In genomic region chr5:168307925-168308584, GRCh38 we compare ENCODE assay signal across 19 cellular contexts. TPM values are rescaled to one million over a fixed set of nuclear protein-coding genes. Genes with fewer than 3 reads are reported as not detected.
A peak's percentile ranks its signal among the peaks of the same experiment; 100 is the strongest.
DNase-seq lines count a peak whose midpoint lies in the region; ATAC-seq, FAIRE-seq and TF ChIP-seq lines count a peak whose summit lies in the region.
"Had no signal": no experiment of that assay in that cellular context is flagged by ENCODE, and none has a peak within 500 bp of the region (broad histone marks: within the 10 kb centered on the region; RNA-seq: fewer than 3 reads in every experiment).

No MANE protein-coding gene starts in this region.

- no peak for TF ChIP-seq RAD21 in liver (IDR thresholded peaks at IDR 0.05)

- ATAC-seq in HG03103 (IDR thresholded peaks at IDR 0.05; ENCODE audit: low read depth, unreplicated experiment), result peak; percentile 58
- ATAC-seq in naive thymus-derived CD4-positive, alpha-beta T cell, result no peak

- H3K4me3 ChIP-seq in GM12865 (ENCODE audit: low read depth, low read length), result no peak overlapping the region
- H3K4me3 ChIP-seq in liver (ENCODE audit: low read depth in 1 of 3, low read length in 3 of 3), result no peak overlapping the region
- H3K4me3 ChIP-seq in thyroid gland (replicated peaks in 1 of 3), result no peak overlapping the region
- H3K4me3 ChIP-seq in naive thymus-derived CD4-positive, alpha-beta T cell (ENCODE audit: low read length), result no peak overlapping the region
- H3K4me3 ChIP-seq: PC-9, SJSA1 had no signal

- no peak overlapping the region for H3K9ac ChIP-seq in liver (ENCODE audit: low read depth in 1 of 2, low read length in 2 of 2)

- peaks cover 0 to 17% (median 4%) of the 10 kb centered on the region in 5 donors for H3K27me3 Mint-ChIP-seq in naive thymus-derived CD4-positive, alpha-beta T cell
- peaks cover 3% of the 10 kb centered on the region for H3K27me3 Mint-ChIP-seq in glutamatergic neuron (ENCODE audit: unreplicated experiment)

- TF ChIP-seq POLR2A in thyroid gland (IDR thresholded peaks at IDR 0.05) (peak in 1 of 2 donors; percentile 26), GM12891 (IDR thresholded peaks at IDR 0.05; ENCODE audit: low read depth, low read length) (no peak)

- no peak overlapping the region for H3K27ac Mint-ChIP-seq in naive thymus-derived CD4-positive, alpha-beta T cell
- H3K27ac Mint-ChIP-seq in glutamatergic neuron (ENCODE audit: unreplicated experiment), result no peak overlapping the region

- H3K36me3 Mint-ChIP-seq in naive thymus-derived CD4-positive, alpha-beta T cell, result no peaks in the 10 kb centered on the region
- H3K36me3 Mint-ChIP-seq in glutamatergic neuron (ENCODE audit: unreplicated experiment), result peaks cover 7% of the 10 kb centered on the region

- H3K36me3 ChIP-seq in liver (ENCODE audit: control insufficient read depth in 4 of 4, insufficient read depth in 3 of 4, low read depth in 1 of 4, low read length in 3 of 4), result peaks cover 0 to 1% (median 0%) of the 10 kb centered on the region in 4 donors
- H3K36me3 ChIP-seq in thyroid gland, result no peaks in the 10 kb centered on the region
- H3K36me3 ChIP-seq in naive thymus-derived CD4-positive, alpha-beta T cell (ENCODE audit: control insufficient read depth in 2 of 3, insufficient read depth in 3 of 3, low read length in 3 of 3), result no peaks in the 10 kb centered on the region
- H3K36me3 ChIP-seq: SJSA1 had no signal

- TF ChIP-seq CTCF in GM12865 (IDR thresholded peaks at IDR 0.05; ENCODE audit: insufficient read depth, low read depth, low read length, missing control alignments) (no peak), liver (IDR thresholded peaks at IDR 0.05; ENCODE audit: low read depth, low read length, missing input control) (no peak), thyroid gland (IDR thresholded peaks at IDR 0.05) (no peak), glutamatergic neuron (IDR thresholded peaks at IDR 0.05; ENCODE audit: partially characterized antibody, unreplicated experiment) (no peak)

- H3K4me1 ChIP-seq in liver (ENCODE audit: control insufficient read depth in 4 of 4, insufficient read depth in 4 of 4, low read length in 3 of 4) (peaks cover 17 to 61% (median 60%) of the 10 kb centered on the region in 4 donors), thyroid gland (peaks cover 52 to 67% of the 10 kb centered on the region in 2 donors)
- no peaks in the 10 kb centered on the region for H3K4me1 ChIP-seq in naive thymus-derived CD4-positive, alpha-beta T cell (ENCODE audit: control insufficient read depth in 2 of 2, insufficient read depth in 2 of 2, low read length in 2 of 2)

- CTCF ChIA-PET in naive thymus-derived CD4-positive, alpha-beta T cell (lab: Charles Lee), result no interaction called here

- H3K9me3 Mint-ChIP-seq in naive thymus-derived CD4-positive, alpha-beta T cell, result no peaks in the 10 kb centered on the region
- peaks cover 3% of the 10 kb centered on the region for H3K9me3 Mint-ChIP-seq in glutamatergic neuron (ENCODE audit: unreplicated experiment)

- no peaks in the 10 kb centered on the region for H3K27me3 ChIP-seq in liver (ENCODE audit: control insufficient read depth in 4 of 4, insufficient read depth in 4 of 4, low read length in 3 of 4)
- H3K27me3 ChIP-seq in thyroid gland, result no peaks in the 10 kb centered on the region
- no peaks in the 10 kb centered on the region for H3K27me3 ChIP-seq in naive thymus-derived CD4-positive, alpha-beta T cell (ENCODE audit: control insufficient read depth in 2 of 2, insufficient read depth in 2 of 2, low read length in 2 of 2)
- H3K27me3 ChIP-seq: SJSA1 had no signal

- H3K4me1 Mint-ChIP-seq in naive thymus-derived CD4-positive, alpha-beta T cell, result peaks cover 0 to 2% (median 0%) of the 10 kb centered on the region in 7 donors
- no peaks in the 10 kb centered on the region for H3K4me1 Mint-ChIP-seq in glutamatergic neuron (ENCODE audit: low read depth, unreplicated experiment)

- DNase-seq in GM12865 (ENCODE audit: low read depth) (peak; percentile 37), thyroid gland (peak; percentile 79 to 84), UCSD-AML1 (lab: John Stamatoyannopoulos, UW; ENCODE audit: unreplicated experiment) (no peak), glutamatergic neuron (no peak), GM12891 (ENCODE audit: insufficient read length, low spot score) (no peak)
- DNase-seq in naive thymus-derived CD4-positive, alpha-beta T cell, result no peak
- DNase-seq: DMS153, KG1, NCI-H1436, NCI-H2029, NCI-H510A, NCI-H774, PC-9 had no signal

- WGBS in liver, result 78% methylated on average over 4 of the region's 4 CpGs
- 38 to 45% methylated on average over 4 of the region's 4 CpGs for WGBS in thyroid gland, 2 donors

- intact Hi-C loops in thyroid gland (cut with DNase I), result no loop called here
- intact Hi-C loops in naive thymus-derived CD4-positive, alpha-beta T cell (cut with micrococcal nuclease), result no loop called here

- no peak for FAIRE-seq in GM12891 (lab: Jason Lieb, UNC)
- FAIRE-seq: GM18507, H54 had no signal

- H3K4me3 Mint-ChIP-seq in naive thymus-derived CD4-positive, alpha-beta T cell, result no peak overlapping the region
- H3K4me3 Mint-ChIP-seq in glutamatergic neuron (ENCODE audit: unreplicated experiment), result no peak overlapping the region

- POLR2A ChIA-PET in naive thymus-derived CD4-positive, alpha-beta T cell (lab: Charles Lee), result no interaction called here

- no peaks in the 10 kb centered on the region for H3K9me3 ChIP-seq in liver (ENCODE audit: control insufficient read depth in 4 of 4, low read length in 3 of 4)
- H3K9me3 ChIP-seq in thyroid gland, result no peaks in the 10 kb centered on the region
- no peaks in the 10 kb centered on the region for H3K9me3 ChIP-seq in naive thymus-derived CD4-positive, alpha-beta T cell (ENCODE audit: control insufficient read depth in 2 of 3, low read length in 3 of 3)
- H3K9me3 ChIP-seq: SJSA1 had no signal

- H3K27ac ChIP-seq in liver (ENCODE audit: low read depth in 1 of 2, low read length in 2 of 2) (peak overlapping the region; percentile 48 to 66), thyroid gland (peak overlapping the region; percentile 60 to 83 (median 80))
- no peak overlapping the region for H3K27ac ChIP-seq in naive thymus-derived CD4-positive, alpha-beta T cell (ENCODE audit: low read depth, low read length)
- H3K27ac ChIP-seq: C4-2B, PC-9, SJSA1 had no signal

TF ChIP-seq in liver, 16 proteins besides CTCF, POLR2A, EP300 and RAD21:
- TF ChIP-seq GABPA (IDR thresholded peaks at IDR 0.05 in 1 of 2, conservative IDR thresholded peaks at IDR 0.05 in 1 of 2) (no peak), EGR1 (IDR thresholded peaks at IDR 0.05; ENCODE audit: low read depth in 2 of 2) (no peak), RXRA (IDR thresholded peaks at IDR 0.05) (peak; percentile 5 to 17), FOXA1 (IDR thresholded peaks at IDR 0.05) (no peak), HNF4A (conservative IDR thresholded peaks at IDR 0.05) (peak; percentile 67 to 72)

TF ChIP-seq in GM12891, 5 proteins besides CTCF, POLR2A, EP300 and RAD21:
- TF ChIP-seq POLR2AphosphoS5 (IDR thresholded peaks at IDR 0.05; ENCODE audit: low read depth, low read length), result no peak
- no peak for TF ChIP-seq SPI1 (IDR thresholded peaks at IDR 0.05; ENCODE audit: low read depth, low read length)
- no peak for TF ChIP-seq TAF1 (IDR thresholded peaks at IDR 0.05; ENCODE audit: low read depth, low read length)
- no peak for TF ChIP-seq PAX5 (IDR thresholded peaks at IDR 0.05; ENCODE audit: insufficient read depth, low read length, severe bottlenecking)
- TF ChIP-seq POU2F2 (IDR thresholded peaks at IDR 0.05; ENCODE audit: low read depth, low read length), result no peak

RNA-seq across cellular contexts. Expression of gene WWC1, which starts 16.6 kb away (rescaled TPM):
- total RNA-seq in liver (10 to 100 TPM in 1 of 2 donors, 1 to 10 TPM in 1; 5.9 to 25.1 TPM), thyroid gland (10 to 100 TPM; 38.7 to 80.1 (median 54.0) TPM), glutamatergic neuron (ENCODE audit: unreplicated experiment) (1.5 TPM)
- 10 to 100 TPM in 1 of 2 donors, 1 to 10 TPM in 1; 6.2 to 23.3 TPM for polyA plus RNA-seq in liver
- total RNA-seq in naive thymus-derived CD4-positive, alpha-beta T cell, result 1 to 10 TPM in 2 of 5 experiments, under 1 TPM in 2, not detected in 1; 0.56 to 1.4 (median 0.86) TPM
- under 1 TPM; 0.02 to 0.64 TPM for polyA plus RNA-seq in naive thymus-derived CD4-positive, alpha-beta T cell
- polyA plus RNA-seq in GM12891 (2012; ENCODE audit: low read depth, missing spikeins), result 1.9 TPM

Comparison
In these comparisons a context has a peak if more than half of its experiments do, and no peak if none do; other contexts are left out.
1. DNase-seq: peak in GM12865 (single experiment) and thyroid gland (2 of 2); none in UCSD-AML1 (single experiment), naive thymus-derived CD4-positive, alpha-beta T cell (0 of 9), glutamatergic neuron (single experiment) and GM12891 (single experiment).